Comparison of ENCODE assay signal across 1 cellular context in the genomic region with DNA sequence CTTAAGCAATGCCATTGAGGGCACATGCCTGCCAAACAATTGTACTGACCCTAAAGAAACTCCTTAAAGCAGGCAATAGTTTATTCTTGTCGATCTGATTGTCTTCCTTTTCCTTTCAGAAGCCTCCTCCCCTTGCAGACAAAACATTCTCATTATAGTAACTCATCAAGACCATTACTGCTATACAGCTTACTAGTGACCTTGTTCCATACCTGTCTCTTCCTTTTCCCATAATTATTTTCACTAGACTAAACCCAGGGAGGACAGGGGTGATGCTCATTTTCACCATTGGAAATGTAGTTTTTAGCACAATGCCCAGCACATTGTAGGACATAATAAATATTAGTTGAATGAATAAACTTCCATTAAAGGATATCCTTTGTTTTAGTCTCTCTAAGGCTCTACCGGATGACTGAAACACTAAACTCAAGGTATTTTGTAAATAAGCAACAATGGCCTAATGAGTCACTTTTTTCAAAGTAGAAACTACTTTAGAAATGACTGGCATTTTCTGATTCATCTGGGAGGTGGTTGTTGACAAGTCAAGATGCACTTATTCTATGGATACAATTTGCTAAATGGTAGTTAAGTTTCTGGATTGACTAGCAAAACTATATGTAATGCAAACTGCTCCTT.
TF ChIP-seq lines count a peak whose summit lies in the region.

No MANE protein-coding gene starts in this region.

TF ChIP-seq in WTC11, 78 proteins besides CTCF, POLR2A, EP300 and RAD21 (continued from another document):
- TF ChIP-seq E2F5 (CRISPR knock-in tag; IDR thresholded peaks at IDR 0.05) (no peak), NFYB (CRISPR knock-in tag; conservative IDR thresholded peaks at IDR 0.05; ENCODE audit: low read depth) (no peak), FOXP1 (CRISPR knock-in tag; IDR thresholded peaks at IDR 0.05; ENCODE audit: borderline replicate concordance) (no peak), NFATC4 (CRISPR knock-in tag; IDR thresholded peaks at IDR 0.05) (no peak), MXD4 (CRISPR knock-in tag; IDR thresholded peaks at IDR 0.05; ENCODE audit: borderline replicate concordance) (no peak)
